ENCODE assay signal across 8 cellular contexts in the genomic region with DNA sequence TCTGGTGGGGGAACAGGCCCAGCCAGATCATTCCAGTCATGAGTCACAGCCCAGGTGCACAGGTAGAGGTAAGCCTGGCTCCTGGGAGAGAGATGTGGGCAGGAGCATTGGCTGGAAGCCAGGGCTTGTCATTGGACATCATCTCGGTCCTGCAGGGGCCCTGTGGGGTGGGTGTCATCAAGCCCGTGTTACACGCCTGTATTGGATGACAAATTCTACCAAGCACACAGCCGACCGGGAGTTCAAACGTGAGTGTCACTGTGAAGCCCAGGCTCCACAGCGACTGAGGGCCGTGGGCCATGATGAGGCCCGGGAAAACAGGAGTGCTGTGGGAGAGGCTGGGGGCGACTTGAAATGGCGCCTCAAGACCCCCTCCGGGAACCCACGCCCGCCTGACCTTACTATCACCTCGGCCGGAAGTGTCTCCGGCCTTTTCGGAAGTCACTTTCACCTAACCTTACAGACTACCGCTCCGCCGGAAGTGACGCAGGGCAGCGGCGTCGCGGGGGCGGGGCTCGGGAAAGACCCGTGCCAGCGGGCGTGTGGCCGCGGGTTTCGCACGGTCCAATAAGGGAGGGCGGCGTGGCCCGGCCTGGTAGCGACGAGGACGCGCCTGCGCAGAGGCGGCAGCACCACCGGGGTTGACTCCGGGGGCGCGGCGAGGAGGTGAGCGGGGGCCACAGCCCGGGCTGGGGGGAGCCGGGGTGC. TPM values are rescaled to one million over a fixed set of nuclear protein-coding genes. Genes with fewer than 3 reads are reported as not detected.
A peak's percentile ranks its signal among the peaks of the same experiment; 100 is the strongest.
DNase-seq lines count a peak whose midpoint lies in the region; ATAC-seq and TF ChIP-seq lines count a peak whose summit lies in the region.

A gene (plus strand): TSS at position 629 of the 708 bp plus-strand sequence. CDS start 1,293 bp downstream, outside the sequence.

- peak within 1 kb of the TSS; percentile 79 to 82 for H3K4me3 ChIP-seq in left lung

- ATAC-seq in GM19351 (IDR thresholded peaks at IDR 0.05; ENCODE audit: unreplicated experiment), result peak; percentile 41
- peak; percentile 44 for ATAC-seq in HG03520 (IDR thresholded peaks at IDR 0.05; ENCODE audit: unreplicated experiment)
- ATAC-seq in left lung, result peak; percentile 73

- peaks cover 0 to 34% of the 10 kb centered on the region in 2 donors for H3K36me3 ChIP-seq in left lung

- no peak for TF ChIP-seq CTCF in left lung (IDR thresholded peaks at IDR 0.05)

- H3K4me1 ChIP-seq in left lung, result peaks cover 20 to 85% of the 10 kb centered on the region in 2 donors

- no peaks in the 10 kb centered on the region for H3K9me3 ChIP-seq in left lung

- no peaks in the 10 kb centered on the region for H3K27me3 ChIP-seq in left lung

- DNase-seq in C1 segment of cervical spinal cord (lab: John Stamatoyannopoulos, UW) (peak; percentile 91 to 100 (median 99)), NCI-H69 (lab: John Stamatoyannopoulos, UW) (peak; percentile 99), cortex of kidney (lab: John Stamatoyannopoulos, UW) (peak; percentile 99), left lung (peak; percentile 97 to 99)
- DNase-seq in activated CD4-positive, alpha-beta T cell treated with anti-CD3 and anti-CD28 coated beads, Interleukin-2, amount 50 U/mL, for 1 hour, result peak; percentile 97
- DNase-seq in stimulated activated CD4-positive, alpha-beta T cell treated with anti-CD3 and anti-CD28 coated beads, Interleukin-2, amount 100 ng/mL, for 48 hours, result peak; percentile 97 to 98

- intact Hi-C loops in left lung (cut with DNase I), result no loop called here

- peak within 1 kb of the TSS; percentile 98 to 100 for H3K27ac ChIP-seq in left lung

RNA-seq across cellular contexts. Expression of the gene that starts here (rescaled TPM):
- total RNA-seq in left lung, result 10 to 100 TPM; 61.9 to 66.1 TPM

Comparison
In these comparisons a context has a peak if more than half of its experiments do, and no peak if none do; other contexts are left out.
1. Peak in every context shown above with its lines: DNase-seq, ATAC-seq, H3K4me3 ChIP-seq and H3K27ac ChIP-seq.